In genomic region chr5:175867587-175868347, GRCh38 we compare ENCODE assay signal across 8 cellular contexts. TPM values are rescaled to one million over a fixed set of nuclear protein-coding genes. Genes with fewer than 3 reads are reported as not detected.
DNase-seq lines count a peak whose midpoint lies in the region; ATAC-seq, FAIRE-seq and TF ChIP-seq lines count a peak whose summit lies in the region.

No MANE protein-coding gene starts in this region.

- DNase-seq in HL-60 (ENCODE audit: low read depth in 1 of 2, low spot score in 1 of 2), result peak in 1 of 2 experiments; percentile 19
- DNase-seq in RCC 7860 (ENCODE audit: low spot score), result peak; percentile 4
- peak; percentile 90 for DNase-seq in HepG2 (ENCODE audit: low spot score)
- no peak for DNase-seq in T-cell
- no peak for DNase-seq in right cardiac atrium
- DNase-seq in lower leg skin (ENCODE audit: low spot score in 2 of 2), result no peak

- no peaks in the 10 kb centered on the region for H3K79me2 ChIP-seq in DOHH2 (ENCODE audit: control insufficient read depth, low read length)
- peaks cover 8% of the 10 kb centered on the region for H3K79me2 ChIP-seq in HepG2 (ENCODE audit: insufficient read depth, low read length)

- peaks cover 12 to 33% of the 10 kb centered on the region in 2 donors for H3K27me3 Mint-ChIP-seq in T-cell

- H3K36me3 Mint-ChIP-seq in T-cell, result peaks cover 12% of the 10 kb centered on the region

- in situ Hi-C loops in HepG2 (cut with HindIII; ENCODE audit: extremely low pct_ligation_motif_present, low pct_unique_long_range_greater_than_20kb), result loop anchor here (25.0 kb wide), 1 partner anchor 570 kb away; the partner anchor contains the start of gene FAF2

- H3K4me2 ChIP-seq in DOHH2 (ENCODE audit: low read length) (no peak overlapping the region), HepG2 (ENCODE audit: low read depth, low read length) (peak overlapping the region; percentile 69)

- H3K9me3 Mint-ChIP-seq in T-cell, result no peaks in the 10 kb centered on the region

- WGBS in HepG2 (ENCODE audit: low lambda C conversion rate), result 60% methylated on average over 12 of the region's 16 CpGs
- 56% methylated on average over 16 of the region's 16 CpGs for WGBS in right cardiac atrium
- 57 to 60% methylated on average over 16 of the region's 16 CpGs for whole genome bisulfite sequencing in lower leg skin, 2 donors

- H3F3A ChIP-seq in DOHH2 (ENCODE audit: control insufficient read depth, insufficient read depth), result no peaks in the 10 kb centered on the region

- no peak overlapping the region for H2AFZ ChIP-seq in HepG2 (ENCODE audit: low read length)

- H3K4me1 Mint-ChIP-seq in T-cell, result peaks cover 3 to 6% (median 4%) of the 10 kb centered on the region in 3 donors

- ATAC-seq in HepG2, result peak; percentile 43
- no peak for ATAC-seq in T-cell (replicated peaks in 1 of 4)
- ATAC-seq in HG02571 (IDR thresholded peaks at IDR 0.05; ENCODE audit: unreplicated experiment), result no peak
- ATAC-seq in right cardiac atrium, result no peak

- no peaks in the 10 kb centered on the region for H3K27me3 ChIP-seq in DOHH2 (ENCODE audit: control insufficient read depth, low read length)
- no peaks in the 10 kb centered on the region for H3K27me3 ChIP-seq in HL-60 (ENCODE audit: insufficient read depth, poor library complexity, severe bottlenecking)
- H3K27me3 ChIP-seq in HepG2 (ENCODE audit: control insufficient read depth in 1 of 2, insufficient read depth in 2 of 2, low read length in 2 of 2), result no peaks in the 10 kb centered on the region
- no peaks in the 10 kb centered on the region for H3K27me3 ChIP-seq in right cardiac atrium (ENCODE audit: control insufficient read depth, insufficient read depth)

- TF ChIP-seq EP300 in HepG2 (IDR thresholded peaks at IDR 0.05; ENCODE audit: low read depth in 2 of 2, low read length in 2 of 2), result peak; percentile 34 to 85; a peak in 2 of 4 replicates
- peak; percentile 87 for TF ChIP-seq EP300 in HepG2 (CRISPR knock-in tag; IDR thresholded peaks at IDR 0.05; ENCODE audit: borderline replicate concordance)

- H3K9ac ChIP-seq in HepG2 (ENCODE audit: insufficient read depth, low read depth, low read length), result peak overlapping the region; percentile 51; the same call in 1 of the 2 replicates

- TF ChIP-seq CTCF in DOHH2 (IDR thresholded peaks at IDR 0.05; ENCODE audit: low read depth, low read length, poor library complexity, severe bottlenecking) (peak; percentile 19), HL-60 (IDR thresholded peaks at IDR 0.05; ENCODE audit: insufficient read depth, low read length) (peak; percentile 13), HepG2 (CRISPR knock-in tag; IDR thresholded peaks at IDR 0.05) (peak; percentile 70), lower leg skin (IDR thresholded peaks at IDR 0.05) (no peak)

- H3K9me3 ChIP-seq in DOHH2 (ENCODE audit: control insufficient read depth, insufficient read depth, low read length) (no peaks in the 10 kb centered on the region), HepG2 (ENCODE audit: low read length) (no peaks in the 10 kb centered on the region), right cardiac atrium (ENCODE audit: control insufficient read depth, low read length) (no peaks in the 10 kb centered on the region)

- no peak overlapping the region for H3K27ac Mint-ChIP-seq in T-cell

- POLR2A ChIA-PET in HepG2 (lab: Yijun Ruan, JAX), result interaction anchor here (0.7 to 1.4 kb wide), 3 partner anchors 14 to 25 kb away, joined by 3 to 16 read pairs (median 3); no protein-coding TSS in a partner anchor
- POLR2A ChIA-PET in T-cell (lab: Charles Lee), result no interaction called here

- H3K4me3 ChIP-seq in DOHH2 (ENCODE audit: low read length) (no peak overlapping the region), HL-60 (replicated peaks; ENCODE audit: insufficient read depth, low read length) (no peak overlapping the region), HepG2 (replicated peaks in 1 of 3; ENCODE audit: insufficient read depth in 1 of 3, low read depth in 2 of 3, low read length in 3 of 3) (peak overlapping the region in 2 of 3 experiments; percentile 12 to 48; a peak in 3 of 6 replicates), right cardiac atrium (ENCODE audit: low read length) (no peak overlapping the region), lower leg skin (ENCODE audit: low read depth, poor library complexity, severe bottlenecking) (no peak overlapping the region)

- intact Hi-C loops in HepG2 (cut with micrococcal nuclease; ENCODE audit: unreplicated experiment), result loop anchor here (2.0 kb wide), 1 partner anchor 27 kb away; no protein-coding TSS in a partner anchor
- intact Hi-C loops in right cardiac atrium (cut with DNase I), result no loop called here
- intact Hi-C loops in lower leg skin (cut with DNase I; ENCODE audit: low total_unique reads), result no loop called here

- H3K27ac ChIP-seq in DOHH2 (ENCODE audit: low read depth, low read length) (no peak overlapping the region), HL-60 (replicated peaks) (no peak overlapping the region), HepG2 (ENCODE audit: extremely low read length, insufficient read depth, low read length) (peak overlapping the region; percentile 70), right cardiac atrium (ENCODE audit: low read length) (no peak overlapping the region)

- H3K9me2 ChIP-seq in DOHH2 (replicated peaks; ENCODE audit: control insufficient read depth, low read length), result no peaks in the 10 kb centered on the region

- H3K4me1 ChIP-seq in DOHH2 (ENCODE audit: control insufficient read depth, low read length) (no peaks in the 10 kb centered on the region), HepG2 (ENCODE audit: insufficient read depth, low read length) (peaks cover 86% of the 10 kb centered on the region), right cardiac atrium (ENCODE audit: control insufficient read depth, insufficient read depth, low read length) (no peaks in the 10 kb centered on the region)

- H3K36me3 ChIP-seq in DOHH2 (ENCODE audit: control insufficient read depth, low read length) (no peaks in the 10 kb centered on the region), HepG2 (replicated peaks in 1 of 2; ENCODE audit: control insufficient read depth in 1 of 2, insufficient read depth in 2 of 2, low read length in 2 of 2) (no peaks in the 10 kb centered on the region)

- BruUV-seq in HepG2 (replicated peaks; lab: Mats Ljungman, UMichigan), result no TSS peak

- TF ChIP-seq POLR2A in HepG2 (IDR thresholded peaks at IDR 0.05; ENCODE audit: insufficient read depth in 1 of 2, low read depth in 2 of 2, low read length in 2 of 2) (peak in 1 of 2 experiments; percentile 18; a peak in 1 of 4 replicates), lower leg skin (IDR thresholded peaks at IDR 0.05) (no peak)

- CTCF ChIA-PET in HepG2 (lab: Yijun Ruan, JAX; ENCODE audit: low intra/inter-chr PET ratio, low total read pairs), result interaction anchor here (1.2 to 2.0 kb wide), 2 partner anchors 28 to 138 kb away, joined by 3 to 5 read pairs; no protein-coding TSS in a partner anchor
- CTCF ChIA-PET in T-cell (lab: Charles Lee), result no interaction called here

- TF ChIP-seq RAD21 in HepG2 (CRISPR knock-in tag; IDR thresholded peaks at IDR 0.05), result peak; percentile 82

- H4K20me1 ChIP-seq in DOHH2 (ENCODE audit: control insufficient read depth, insufficient read depth, low read depth, low read length), result no peaks in the 10 kb centered on the region; the same call in 1 of the 2 replicates
- no peaks in the 10 kb centered on the region for H4K20me1 ChIP-seq in HepG2 (ENCODE audit: insufficient read depth, low read length)

- no peak overlapping the region for H3K4me3 Mint-ChIP-seq in T-cell

- FAIRE-seq in RCC 7860 (lab: Jason Lieb, UNC) (no peak), HepG2 (lab: Jason Lieb, UNC) (peak; percentile 98)

TF ChIP-seq in HepG2, 621 proteins besides CTCF, POLR2A, EP300 and RAD21 (continues in another document):
- no peak for TF ChIP-seq YEATS4 (CRISPR knock-in tag; IDR thresholded peaks at IDR 0.05; ENCODE audit: borderline replicate concordance)
- no peak for TF ChIP-seq ZNF672 (CRISPR knock-in tag; IDR thresholded peaks at IDR 0.05)
- no peak for TF ChIP-seq ZNF75D (CRISPR knock-in tag; IDR thresholded peaks at IDR 0.05; ENCODE audit: borderline replicate concordance)
- no peak for TF ChIP-seq ZNF768 (CRISPR knock-in tag; IDR thresholded peaks at IDR 0.05)
- TF ChIP-seq POLR2AphosphoS2 (IDR thresholded peaks at IDR 0.05; ENCODE audit: low read depth, low read length), result no peak

RNA-seq across cellular contexts. Expression of gene CPLX2, which starts 3.6 kb away (rescaled TPM):
- total RNA-seq in HepG2 (2016; rRNA removed; fragmentation: Illumina TruSeq; extraction: Trizol) (76.7 and 78.2 TPM in 2 replicates), T-cell (not detected), right cardiac atrium (under 1 TPM in 1 of 4 donors, not detected in 3; 0.17 TPM), lower leg skin (not detected)
- 5.2 and 5.6 TPM in 2 replicates for total RNA-seq in HepG2 (2016; cell fraction: cytosol; rRNA removed; fragmentation: Illumina TruSeq; extraction: Trizol; ENCODE audit: low read depth)
- total RNA-seq in HepG2 (2016; cell fraction: insoluble cytoplasmic fraction; rRNA removed; fragmentation: Illumina TruSeq; extraction: Trizol), result 71.9 and 77.2 TPM in 2 replicates
- total RNA-seq in HepG2 (2016; cell fraction: membrane; rRNA removed; fragmentation: Illumina TruSeq; extraction: Trizol), result 30.7 and 32.7 TPM in 2 replicates
- 36.3 and 39.1 TPM in 2 replicates for total RNA-seq in HepG2 (2016; cell fraction: nucleus; rRNA removed; fragmentation: Illumina TruSeq; extraction: Trizol)
- polyA plus RNA-seq in HepG2 (2011; rRNA removed) (8.3 and 15.9 TPM in 2 replicates), right cardiac atrium (0.29 TPM)
- polyA plus RNA-seq in HepG2 (2011; cell fraction: cytosol; rRNA removed), result 7.9 and 22.0 TPM in 2 replicates
- 10.3 and 30.4 TPM in 2 replicates for polyA plus RNA-seq in HepG2 (2011; cell fraction: nucleus; rRNA removed)
- polyA plus RNA-seq in HepG2 (2012), result 15.3 and 18.2 TPM in 2 replicates
- polyA plus RNA-seq in HepG2 (2016; cell fraction: cytosol; fragmentation: Illumina TruSeq; extraction: Trizol; ENCODE audit: low read depth), result 3.4 and 4.4 TPM in 2 replicates
- 78.3 and 86.6 TPM in 2 replicates for polyA plus RNA-seq in HepG2 (2016; cell fraction: insoluble cytoplasmic fraction; fragmentation: Illumina TruSeq; extraction: Trizol; ENCODE audit: low read depth)
- 24.2 and 24.8 TPM in 2 replicates for polyA plus RNA-seq in HepG2 (2016; cell fraction: membrane; fragmentation: Illumina TruSeq; extraction: Trizol; ENCODE audit: low read depth)
- 69.9 and 75.7 TPM in 2 replicates for polyA plus RNA-seq in HepG2 (2016; cell fraction: nucleus; fragmentation: Illumina TruSeq; extraction: Trizol; ENCODE audit: insufficient read depth, low read depth)
- 27.3 TPM in 1 of 2 replicates, not detected in the other for polyA minus RNA-seq in HepG2 (2011; rRNA and poly(A)+ RNA removed; ENCODE audit: low replicate concordance)
- polyA minus RNA-seq in HepG2 (2011; cell fraction: cytosol; rRNA and poly(A)+ RNA removed), result 4.8 and 16.6 TPM in 2 replicates
- 4.5 and 6.4 TPM in 2 replicates for polyA minus RNA-seq in HepG2 (2011; cell fraction: nucleus; rRNA and poly(A)+ RNA removed)

Comparison
In these comparisons a context has a peak if more than half of its experiments do, and no peak if none do; other contexts are left out.
1. H3K4me3 ChIP-seq: peak in HepG2 (2 of 3); none in DOHH2 (single experiment), HL-60 (single experiment), right cardiac atrium (single experiment) and lower leg skin (single experiment).
2. CTCF ChIP-seq: peak in DOHH2 (single experiment), HL-60 (single experiment) and HepG2 (single experiment); none in lower leg skin (0 of 3).
3. DNase-seq: peak in RCC 7860 (single experiment) and HepG2 (single experiment); none in T-cell (0 of 34), right cardiac atrium (0 of 3) and lower leg skin (0 of 2).
4. RNA of gene CPLX2, which starts 3.6 kb away (total RNA-seq): 5.2 to 78.2 TPM in HepG2; not detected in T-cell, 0.17 TPM in right cardiac atrium and not detected in lower leg skin; every median in the first group is over 4 times any median in the second.